ENCODE assay signal across 11 cellular contexts in the genomic region with DNA sequence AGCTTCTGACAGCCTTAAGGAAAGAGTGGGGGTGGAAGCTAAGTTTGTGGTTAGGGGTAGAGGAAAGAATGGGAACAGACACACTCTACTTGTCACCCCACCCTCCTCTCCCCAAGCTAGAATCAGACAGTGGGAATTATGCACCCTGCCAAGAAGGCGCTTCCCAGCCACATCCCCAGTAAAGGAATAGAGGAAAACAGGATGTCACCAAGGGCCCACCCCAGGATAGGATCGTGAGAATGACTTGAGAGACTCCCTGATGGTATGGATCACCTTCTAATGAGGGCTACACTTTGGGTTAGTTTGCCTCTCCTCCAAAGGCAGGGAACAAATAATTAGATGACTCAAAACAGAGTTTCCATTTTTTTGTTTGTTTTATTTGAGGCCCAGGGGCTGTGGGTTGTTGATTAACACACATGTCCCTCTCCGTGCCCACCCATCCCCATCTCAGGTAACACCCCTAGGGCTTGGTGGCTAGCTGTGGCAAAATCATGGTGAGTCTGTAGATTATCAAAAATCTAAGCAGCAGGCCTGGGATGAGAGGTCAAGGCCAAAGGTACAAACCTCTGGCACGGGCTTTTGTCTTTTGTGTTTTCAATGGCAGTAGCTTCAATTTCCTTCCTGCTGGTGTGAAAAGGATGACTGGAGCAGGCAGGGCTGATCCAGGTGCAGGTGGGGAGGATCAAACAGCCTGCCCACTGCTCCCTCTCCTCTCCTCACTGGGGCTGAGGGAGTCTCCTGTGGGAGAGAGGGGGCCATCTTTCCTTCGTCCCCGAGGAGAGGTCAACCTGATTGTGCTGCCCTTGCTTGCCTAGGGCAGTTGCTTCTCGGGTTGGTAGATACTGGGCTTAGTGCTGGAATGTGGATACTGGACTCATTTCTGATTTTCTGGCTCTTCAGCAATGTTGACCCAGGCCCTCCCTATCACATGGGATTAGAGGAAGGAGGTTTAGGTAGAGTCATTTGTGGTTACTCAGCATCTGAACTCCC. TPM values are rescaled to one million over a fixed set of nuclear protein-coding genes. Genes with fewer than 3 reads are reported as not detected.
DNase-seq lines count a peak whose midpoint lies in the region; ATAC-seq and TF ChIP-seq lines count a peak whose summit lies in the region.
"Had no signal": no experiment of that assay in that cellular context is flagged by ENCODE, and none has a peak within 500 bp of the region (broad histone marks: within the 10 kb centered on the region; RNA-seq: fewer than 3 reads in every experiment).

No MANE protein-coding gene starts in this region.

- H4K5ac ChIP-seq in mesendoderm (ENCODE audit: low read length) = no peak overlapping the region

- H3K27ac ChIP-seq in AG04450 (ENCODE audit: low read depth, low read length) (peak overlapping the region; percentile 2), mesendoderm (ENCODE audit: low read depth, low read length) (no peak overlapping the region)

- H2AK5ac ChIP-seq in mesendoderm (ENCODE audit: low read length) = no peak overlapping the region

- no peaks in the 10 kb centered on the region for H3K9me3 ChIP-seq in AG04450 (ENCODE audit: control insufficient read depth, insufficient read depth, low read length)

- no peaks in the 10 kb centered on the region for H3K9me3 Mint-ChIP-seq in activated CD8-positive, alpha-beta T cell treated with anti-CD3 and anti-CD28 coated beads, Interleukin-2, amount 10 ng/mL, durations not matched to agents 7 days and 5 days (ENCODE audit: insufficient read depth)
- H3K9me3 Mint-ChIP-seq: stimulated activated naive CD8-positive, alpha-beta T cell treated with anti-CD3 and anti-CD28 coated beads, Interleukin-15, Interleukin-2, amounts not matched to agents 100 ng/mL and 50 ng/mL, for 24 hours had no signal

- peaks cover 23% of the 10 kb centered on the region for H3K4me1 ChIP-seq in mesendoderm (ENCODE audit: control insufficient read depth, low read depth, low read length)

- no peak overlapping the region for H3K4me3 Mint-ChIP-seq in activated CD8-positive, alpha-beta T cell treated with anti-CD3 and anti-CD28 coated beads, Interleukin-2, amount 10 ng/mL, durations not matched to agents 7 days and 5 days
- H3K4me3 Mint-ChIP-seq: stimulated activated naive CD8-positive, alpha-beta T cell treated with anti-CD3 and anti-CD28 coated beads, Interleukin-15, Interleukin-2, amounts not matched to agents 100 ng/mL and 50 ng/mL, for 24 hours had no signal

- H3K23ac ChIP-seq in mesendoderm (ENCODE audit: low read length) = no peak overlapping the region

- peaks cover 3% of the 10 kb centered on the region for H3K36me3 Mint-ChIP-seq in activated CD8-positive, alpha-beta T cell treated with anti-CD3 and anti-CD28 coated beads, Interleukin-2, amount 10 ng/mL, durations not matched to agents 7 days and 5 days (ENCODE audit: low read depth)

- TF ChIP-seq CTCF in AG04450 (IDR thresholded peaks at IDR 0.05; ENCODE audit: low read depth, low read length) = no peak

- ATAC-seq in activated CD8-positive, alpha-beta T cell treated with anti-CD3 and anti-CD28 coated beads, Interleukin-2, amount 10 ng/mL, durations not matched to agents 7 days and 5 days = no peak
- no peak for ATAC-seq in HG03095 (IDR thresholded peaks at IDR 0.05; ENCODE audit: unreplicated experiment)

- no peaks in the 10 kb centered on the region for H3K79me1 ChIP-seq in mesendoderm (ENCODE audit: low read length)

- WGBS in mesendoderm (ENCODE audit: extremely low coverage, insufficient coverage, low lambda C conversion rate) = no CpG with 5 or more reads among the region's 7 CpGs

- no peaks in the 10 kb centered on the region for H3K36me3 ChIP-seq in mesendoderm (ENCODE audit: control insufficient read depth, insufficient read depth, low read length)

- H2BK5ac ChIP-seq in mesendoderm (ENCODE audit: low read length) = peak overlapping the region; percentile 43

- CTCF ChIA-PET in AG04450 (lab: Charles Lee) = interaction anchor here (1.2 to 1.4 kb wide), 2 partner anchors 42 to 191 kb away, joined by 4 to 7 read pairs; no protein-coding TSS in a partner anchor
- CTCF ChIA-PET in activated CD8-positive, alpha-beta T cell treated with anti-CD3 and anti-CD28 coated beads, Interleukin-2, amount 10 ng/mL, durations not matched to agents 7 days and 5 days (lab: Charles Lee) = interaction anchor here (1.9 to 3.4 kb wide), 5 partner anchors 13 to 41 kb away, joined by 4 to 22 read pairs (median 18); no protein-coding TSS in a partner anchor

- no peaks in the 10 kb centered on the region for H3K79me2 ChIP-seq in mesendoderm (ENCODE audit: control insufficient read depth, insufficient read depth, low read length)

- H3K4me3 ChIP-seq in AG04450 (ENCODE audit: low read depth, low read length) (no peak overlapping the region), mesendoderm (ENCODE audit: low read length) (no peak overlapping the region)

- H3K56ac ChIP-seq in mesendoderm (ENCODE audit: low read length) = peak overlapping the region; percentile 25

- H3K27me3 ChIP-seq in AG04450 (ENCODE audit: control insufficient read depth, insufficient read depth, low read length) (no peaks in the 10 kb centered on the region), mesendoderm (ENCODE audit: insufficient read depth, low read length, poor library complexity) (no peaks in the 10 kb centered on the region)

- peaks cover 82% of the 10 kb centered on the region for H3K4me1 Mint-ChIP-seq in activated CD8-positive, alpha-beta T cell treated with anti-CD3 and anti-CD28 coated beads, Interleukin-2, amount 10 ng/mL, durations not matched to agents 7 days and 5 days (ENCODE audit: low read depth)

- H2BK120ac ChIP-seq in mesendoderm (ENCODE audit: low read depth, low read length) = no peak overlapping the region

- H3K4ac ChIP-seq in mesendoderm (ENCODE audit: low read depth, low read length) = peak overlapping the region; percentile 22

- no peak overlapping the region for H3K9ac ChIP-seq in mesendoderm (ENCODE audit: low read length)

- no peak overlapping the region for H4K8ac ChIP-seq in mesendoderm (ENCODE audit: low read depth, low read length)

- H2BK15ac ChIP-seq in mesendoderm (replicated peaks; ENCODE audit: low read depth) = no peak overlapping the region

- H3K27ac Mint-ChIP-seq in activated CD8-positive, alpha-beta T cell treated with anti-CD3 and anti-CD28 coated beads, Interleukin-2, amount 10 ng/mL, durations not matched to agents 7 days and 5 days = peak overlapping the region; percentile 41
- H3K27ac Mint-ChIP-seq: stimulated activated naive CD8-positive, alpha-beta T cell treated with anti-CD3 and anti-CD28 coated beads, Interleukin-15, Interleukin-2, amounts not matched to agents 100 ng/mL and 50 ng/mL, for 24 hours had no signal

- peak overlapping the region; percentile 19 for H3K18ac ChIP-seq in mesendoderm (ENCODE audit: low read length)

- POLR2A ChIA-PET in AG04450 (lab: Yijun Ruan, JAX) = interaction anchor here (0.7 kb wide), 2 partner anchors 31 to 120 kb away, joined by 3 to 7 read pairs; no protein-coding TSS in a partner anchor
- POLR2A ChIA-PET in activated CD8-positive, alpha-beta T cell treated with anti-CD3 and anti-CD28 coated beads, Interleukin-2, amount 10 ng/mL, durations not matched to agents 7 days and 5 days (lab: Charles Lee) = interaction anchor here (1.9 to 2.5 kb wide), 3 partner anchors 31 to 37 kb away, joined by 6 to 15 read pairs (median 11); no protein-coding TSS in a partner anchor

- H3K27me3 Mint-ChIP-seq in activated CD8-positive, alpha-beta T cell treated with anti-CD3 and anti-CD28 coated beads, Interleukin-2, amount 10 ng/mL, durations not matched to agents 7 days and 5 days (ENCODE audit: low read depth) = no peaks in the 10 kb centered on the region
- H3K27me3 Mint-ChIP-seq: stimulated activated naive CD8-positive, alpha-beta T cell treated with anti-CD3 and anti-CD28 coated beads, Interleukin-15, Interleukin-2, amounts not matched to agents 100 ng/mL and 50 ng/mL, for 24 hours had no signal

- DNase-seq in AG04450 (ENCODE audit: low read depth, low spot score) (no peak), ELF-1 (ENCODE audit: low read depth, low spot score) (peak; percentile 30), mesendoderm (no peak), dermis blood vessel endothelial cell (no peak), SKM-1 (lab: John Stamatoyannopoulos, UW; ENCODE audit: unreplicated experiment) (no peak), NCI-H2171 treated with DMSO at 0.1 percent for 48 hours (lab: John Stamatoyannopoulos, UW) (no peak)
- DNase-seq in activated CD8-positive, alpha-beta T cell treated with anti-CD3 and anti-CD28 coated beads, Interleukin-2, amount 10 ng/mL, durations not matched to agents 7 days and 5 days = no peak
- DNase-seq: midbrain, NCI-H1092 had no signal

- no peak overlapping the region for H3K4me2 ChIP-seq in mesendoderm (ENCODE audit: low read length)

RNA-seq across cellular contexts. Expression of a gene that starts 32.0 kb away (rescaled TPM):
- 60.2 and 81.0 TPM in 2 replicates for polyA plus RNA-seq in AG04450 (2011; rRNA removed)
- 68.3 and 89.5 TPM in 2 replicates for polyA minus RNA-seq in AG04450 (2011; rRNA and poly(A)+ RNA removed)
- 10 to 100 TPM; 88.0 to 89.7 TPM for total RNA-seq in activated CD8-positive, alpha-beta T cell treated with anti-CD3 and anti-CD28 coated beads, Interleukin-2, amount 10 ng/mL, durations not matched to agents 7 days and 5 days
- 55.7 TPM for polyA plus RNA-seq in mesendoderm (2013, experiment 1 of 2)
- 54.9 TPM for polyA plus RNA-seq in mesendoderm (2013, experiment 2 of 2)
- 21.6 and 28.4 TPM in 2 replicates for total RNA-seq in dermis blood vessel endothelial cell
